Comparison of ENCODE assay signal across 14 cellular contexts in the genomic region with DNA sequence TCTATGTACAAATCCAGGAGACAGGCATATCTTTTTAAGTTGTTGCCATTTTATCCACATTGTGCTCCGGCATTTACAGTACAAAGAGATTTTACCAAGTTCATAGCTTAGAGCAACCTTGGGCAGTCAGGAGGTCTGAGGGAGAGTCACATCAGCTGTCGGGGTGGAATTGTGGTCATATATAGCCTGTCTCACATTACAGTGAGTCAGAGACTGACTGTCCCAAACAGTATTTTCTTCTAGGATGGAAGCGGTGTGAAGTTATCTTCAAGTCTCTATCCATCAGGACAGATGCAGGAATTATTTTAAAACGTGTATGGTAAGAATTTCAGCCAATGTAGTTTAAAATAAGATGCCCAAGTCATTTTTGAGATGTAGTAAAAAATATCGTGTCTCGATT. TPM values are rescaled to one million over a fixed set of nuclear protein-coding genes. Genes with fewer than 3 reads are reported as not detected.
DNase-seq lines count a peak whose midpoint lies in the region; ATAC-seq and TF ChIP-seq lines count a peak whose summit lies in the region.
"Had no signal": no experiment of that assay in that cellular context is flagged by ENCODE, and none has a peak within 500 bp of the region (broad histone marks: within the 10 kb centered on the region; RNA-seq: fewer than 3 reads in every experiment).

No MANE protein-coding gene starts in this region.

- no peak overlapping the region for H2AFZ ChIP-seq in hepatocyte
- H2AFZ ChIP-seq: parathyroid adenoma had no signal

- H3K27ac ChIP-seq in Panc1 (ENCODE audit: low read length) (no peak overlapping the region), dorsolateral prefrontal cortex (peak overlapping the region in 41 of 59 donors; percentile 0 to 68 (median 38)), hepatocyte (no peak overlapping the region)
- H3K27ac ChIP-seq: parathyroid adenoma had no signal

- no peaks in the 10 kb centered on the region for H3K4me1 ChIP-seq in Panc1 (ENCODE audit: control insufficient read depth, insufficient read depth, low read length)
- peaks cover 3% of the 10 kb centered on the region for H3K4me1 ChIP-seq in hepatocyte (ENCODE audit: insufficient read depth)

- H3K4me1 Mint-ChIP-seq in Calu3 (ENCODE audit: low read depth, unreplicated experiment): peaks cover 27% of the 10 kb centered on the region
- H3K4me1 Mint-ChIP-seq: activated naive CD4-positive, alpha-beta T cell treated with anti-CD3 and anti-CD28 coated beads, Interleukin-2, amount 50 U/mL, for 24 hours had no signal

- CTCF ChIA-PET in Calu3 (lab: Charles Lee) (interaction anchor here (0.5 to 1.0 kb wide), 4 partner anchors 12 to 1347 kb away, joined by 3 to 9 read pairs (median 3); no protein-coding TSS in a partner anchor), Panc1 (lab: Charles Lee) (no interaction called here)

- in situ Hi-C loops in Panc1 (cut with HindIII; ENCODE audit: low pct_unique_long_range_greater_than_20kb, low sequenced_read_pairs): no loop called here

- no peak overlapping the region for H3K27ac Mint-ChIP-seq in Calu3 (ENCODE audit: unreplicated experiment)
- H3K27ac Mint-ChIP-seq: activated naive CD4-positive, alpha-beta T cell treated with anti-CD3 and anti-CD28 coated beads, Interleukin-2, amount 50 U/mL, for 24 hours had no signal

- H3K36me3 ChIP-seq in Panc1 (ENCODE audit: control insufficient read depth, insufficient read depth, low read length) (no peaks in the 10 kb centered on the region), hepatocyte (replicated peaks; ENCODE audit: insufficient read depth, low read depth) (no peaks in the 10 kb centered on the region)

- H3K27me3 Mint-ChIP-seq in Calu3 (ENCODE audit: unreplicated experiment): no peaks in the 10 kb centered on the region
- H3K27me3 Mint-ChIP-seq: activated naive CD4-positive, alpha-beta T cell treated with anti-CD3 and anti-CD28 coated beads, Interleukin-2, amount 50 U/mL, for 24 hours had no signal

- H3K9me2 ChIP-seq in hepatocyte (replicated peaks; ENCODE audit: insufficient read depth): no peaks in the 10 kb centered on the region

- H3K4me3 Mint-ChIP-seq in Calu3 (ENCODE audit: low read depth, unreplicated experiment): no peak overlapping the region
- H3K4me3 Mint-ChIP-seq: activated naive CD4-positive, alpha-beta T cell treated with anti-CD3 and anti-CD28 coated beads, Interleukin-2, amount 50 U/mL, for 24 hours had no signal

- ATAC-seq in Panc1 (no peak), GM18909 (IDR thresholded peaks at IDR 0.05; ENCODE audit: poor library complexity, unreplicated experiment) (no peak)
- ATAC-seq: HepG2 had no signal

- DNase-seq in Calu3: peak; percentile 27
- peak; percentile 42 for DNase-seq in Panc1 (ENCODE audit: low read depth, low spot score)
- DNase-seq in dorsolateral prefrontal cortex: no peak
- DNase-seq in myocyte (ENCODE audit: low read depth): peak; percentile 96
- no peak for DNase-seq in hepatocyte (ENCODE audit: low spot score)
- no peak for DNase-seq in activated naive CD4-positive, alpha-beta T cell (lab: John Stamatoyannopoulos, UW)
- no peak for DNase-seq in stimulated activated CD4-positive, alpha-beta T cell treated with anti-CD3 and anti-CD28 coated beads, Interleukin-4, amount 100 ng/mL, for 24 hours
- DNase-seq: activated CD4-positive, alpha-beta T cell treated with anti-CD3 and anti-CD28 coated beads, Interleukin-2, amount 50 U/mL, for 1 hour; C1 segment of cervical spinal cord; NCI-H2171 had no signal

- peaks cover 16% of the 10 kb centered on the region for H3K36me3 Mint-ChIP-seq in Calu3 (ENCODE audit: insufficient read depth, unreplicated experiment)
- H3K36me3 Mint-ChIP-seq: activated naive CD4-positive, alpha-beta T cell treated with anti-CD3 and anti-CD28 coated beads, Interleukin-2, amount 50 U/mL, for 24 hours had no signal

- H3K9me3 ChIP-seq in Panc1 (ENCODE audit: control insufficient read depth, insufficient read depth, low read depth, low read length) (no peaks in the 10 kb centered on the region), hepatocyte (ENCODE audit: low read depth) (no peaks in the 10 kb centered on the region)

- H3K4me2 ChIP-seq in hepatocyte: no peak overlapping the region

- TF ChIP-seq CTCF in Calu3 (IDR thresholded peaks at IDR 0.05; ENCODE audit: unreplicated experiment): no peak
- no peak for TF ChIP-seq CTCF in Panc1 (IDR thresholded peaks at IDR 0.05)
- no peak for TF ChIP-seq CTCF in dorsolateral prefrontal cortex (IDR thresholded peaks at IDR 0.05 in 54 of 56, conservative IDR thresholded peaks at IDR 0.05 in 2 of 56; ENCODE audit: low read depth in 1 of 56, partially characterized antibody in 56 of 56)
- TF ChIP-seq CTCF in hepatocyte (IDR thresholded peaks at IDR 0.05; ENCODE audit: poor library complexity): no peak

- H3K27me3 ChIP-seq in Panc1 (ENCODE audit: control insufficient read depth, insufficient read depth, low read length): no peaks in the 10 kb centered on the region
- no peaks in the 10 kb centered on the region for H3K27me3 ChIP-seq in dorsolateral prefrontal cortex
- H3K27me3 ChIP-seq in hepatocyte: no peaks in the 10 kb centered on the region

- POLR2A ChIA-PET in Panc1 (lab: Charles Lee): interaction anchor here (0.6 kb wide), 1 partner anchor 183 kb away, joined by 3 read pairs; no protein-coding TSS in a partner anchor

- H3K79me2 ChIP-seq in hepatocyte: no peaks in the 10 kb centered on the region
- H3K79me2 ChIP-seq: parathyroid adenoma had no signal

- H3K9me3 Mint-ChIP-seq in Calu3 (ENCODE audit: low read depth, unreplicated experiment): no peaks in the 10 kb centered on the region
- H3K9me3 Mint-ChIP-seq: activated naive CD4-positive, alpha-beta T cell treated with anti-CD3 and anti-CD28 coated beads, Interleukin-2, amount 50 U/mL, for 24 hours had no signal

- WGBS in hepatocyte (ENCODE audit: low lambda C conversion rate, missing lambda C conversion rate): 82% methylated on average over 6 of the region's 6 CpGs

- BruUV-seq in Calu3 (replicated peaks; lab: Mats Ljungman, UMichigan) (no TSS peak), Panc1 (replicated peaks; lab: Mats Ljungman, UMichigan) (no TSS peak)

- no peak overlapping the region for H3K4me3 ChIP-seq in Panc1 (ENCODE audit: low read depth in 2 of 2, low read length in 2 of 2)
- no peak overlapping the region for H3K4me3 ChIP-seq in dorsolateral prefrontal cortex
- H3K4me3 ChIP-seq in hepatocyte: no peak overlapping the region

- H4K20me1 ChIP-seq in hepatocyte (ENCODE audit: insufficient read depth, poor library complexity, severe bottlenecking): no peaks in the 10 kb centered on the region

- intact Hi-C loops in Calu3 (cut with micrococcal nuclease; ENCODE audit: unreplicated experiment) (no loop called here), Panc1 (cut with micrococcal nuclease; ENCODE audit: unreplicated experiment) (no loop called here), dorsolateral prefrontal cortex (cut with DNase I) (no loop called here)

RNA-seq across cellular contexts. Expression of gene GPRC5B, which starts 53.0 kb away (rescaled TPM):
- 276 and 294 TPM in 2 replicates for total RNA-seq in Calu3 (2022)
- total RNA-seq in Panc1 (2021; ENCODE audit: unreplicated experiment): 10.4 TPM
- 12.7 TPM for polyA plus RNA-seq in Panc1 (2012; ENCODE audit: insufficient read length)
- 1,000 to 10,000 TPM in 1 of 120 experiments, 100 to 1,000 TPM in 119; 255 to 1,354 (median 496) TPM for total RNA-seq in dorsolateral prefrontal cortex
- 26.5 and 52.9 TPM in 2 replicates for total RNA-seq in myocyte
- polyA plus RNA-seq in myocyte (2012): 44.6 TPM
- total RNA-seq in hepatocyte: 34.1 and 36.2 TPM in 2 replicates
- polyA plus RNA-seq in hepatocyte: 63.4 and 73.1 TPM in 2 replicates

Comparison
In these comparisons a context has a peak if more than half of its experiments do, and no peak if none do; other contexts are left out.
1. DNase-seq: peak in Calu3 (single experiment), Panc1 (single experiment) and myocyte (single experiment); none in dorsolateral prefrontal cortex (0 of 10), hepatocyte (single experiment), activated naive CD4-positive, alpha-beta T cell (0 of 4) and stimulated activated CD4-positive, alpha-beta T cell treated with anti-CD3 and anti-CD28 coated beads, Interleukin-4, amount 100 ng/mL, for 24 hours (single experiment).
2. H3K27ac ChIP-seq: peak in dorsolateral prefrontal cortex (41 of 59); none in Panc1 (single experiment) and hepatocyte (single experiment).